ENCODE assay signal across 11 cellular contexts in the genomic region with DNA sequence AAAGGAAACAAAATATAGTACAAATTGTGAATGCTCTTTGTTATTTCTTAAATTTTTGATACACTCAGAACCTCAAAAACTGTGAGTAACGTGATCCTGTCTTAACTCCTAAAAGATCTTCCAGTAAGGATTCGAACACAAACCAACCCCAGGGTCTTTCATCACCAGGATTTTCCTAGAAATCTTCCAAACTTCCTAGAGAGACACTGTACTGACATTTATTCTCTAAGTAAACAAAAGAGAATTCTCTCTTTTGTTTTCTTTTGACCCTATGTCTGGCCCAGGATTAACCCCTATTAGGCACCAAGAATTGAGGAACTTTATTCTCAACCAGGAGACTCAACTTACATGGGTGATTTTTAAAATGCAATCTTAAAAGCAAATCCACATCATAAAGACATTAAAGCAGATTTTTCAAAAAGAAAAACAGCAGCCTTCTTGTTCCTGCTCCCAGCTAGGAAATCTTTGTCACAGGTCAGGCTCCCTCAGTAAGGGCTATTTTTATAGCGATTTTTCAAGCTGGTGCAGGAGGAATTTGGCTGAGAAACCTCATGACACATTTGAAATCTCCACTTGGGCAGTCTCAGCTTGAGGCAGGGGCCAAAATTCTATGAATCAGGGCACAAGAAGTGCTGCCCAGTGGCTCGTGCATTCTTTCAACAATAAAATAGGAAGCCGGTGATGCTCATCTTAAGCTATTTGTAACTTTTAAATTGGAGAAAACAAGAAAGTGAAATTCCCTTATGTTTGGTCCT. TPM values are rescaled to one million over a fixed set of nuclear protein-coding genes. Genes with fewer than 3 reads are reported as not detected.
A peak's percentile ranks its signal among the peaks of the same experiment; 100 is the strongest.
DNase-seq lines count a peak whose midpoint lies in the region; ATAC-seq and TF ChIP-seq lines count a peak whose summit lies in the region.
"Had no signal": no experiment of that assay in that cellular context is flagged by ENCODE, and none has a peak within 500 bp of the region (broad histone marks: within the 10 kb centered on the region; RNA-seq: fewer than 3 reads in every experiment).

No MANE protein-coding gene starts in this region.

- H3K27me3 ChIP-seq in OCI-LY3 (ENCODE audit: low read depth, low read length): 0 out of 2 replicates have a peak, but pooled peaks cover 6% of the 10 kb centered on the region
- H3K27me3 ChIP-seq: spleen had no signal

- H3K4me2 ChIP-seq in OCI-LY3 (ENCODE audit: low read length): peak overlapping the region; percentile 89

- no peaks in the 10 kb centered on the region for H4K20me1 ChIP-seq in OCI-LY3 (ENCODE audit: insufficient read depth, low read length)

- peaks cover 3% of the 10 kb centered on the region; the same call in 1 of the 2 replicates for H3K79me2 ChIP-seq in OCI-LY3 (ENCODE audit: low read length)

- H3K4me3 ChIP-seq in OCI-LY3 (ENCODE audit: low read length): no peak overlapping the region
- H3K4me3 ChIP-seq: spleen had no signal

- ATAC-seq in GM19324 (IDR thresholded peaks at IDR 0.05; ENCODE audit: low FRiP score, unreplicated experiment) (no peak), GM19328 (IDR thresholded peaks at IDR 0.05; ENCODE audit: unreplicated experiment) (no peak), HG03095 (IDR thresholded peaks at IDR 0.05; ENCODE audit: unreplicated experiment) (no peak)

- H3K4me1 ChIP-seq in OCI-LY3 (ENCODE audit: low read length): peaks cover 17% of the 10 kb centered on the region

- DNase-seq in AG08396 (ENCODE audit: low spot score) (peak; percentile 48), dermis blood vessel endothelial cell (peak; percentile 10), myocyte (ENCODE audit: low read depth) (peak; percentile 57)
- DNase-seq in stimulated activated CD4-positive, alpha-beta T cell treated with anti-CD3 and anti-CD28 coated beads, Interleukin-4, amount 100 ng/mL, for 1 hour: no peak
- DNase-seq: NCI-H524 treated with DMSO at 0.1 percent for 48 hours; spleen; stimulated activated naive CD4-positive, alpha-beta T cell had no signal

- H2AFZ ChIP-seq in OCI-LY3 (ENCODE audit: low read depth, low read length): peak overlapping the region; percentile 97

- H3K9ac ChIP-seq in OCI-LY3 (ENCODE audit: low read length): no peak overlapping the region

- no peaks in the 10 kb centered on the region for H3K9me3 ChIP-seq in OCI-LY3 (ENCODE audit: insufficient read depth, low read length)
- H3K9me3 ChIP-seq: spleen had no signal

- no peak overlapping the region for H3K27ac ChIP-seq in OCI-LY3 (ENCODE audit: low read length)

- no peak for TF ChIP-seq CTCF in OCI-LY3 (IDR thresholded peaks at IDR 0.05; ENCODE audit: low read depth, low read length)

- no peaks in the 10 kb centered on the region for H3K36me3 ChIP-seq in OCI-LY3 (replicated peaks; ENCODE audit: low read depth, low read length)
- H3K36me3 ChIP-seq: spleen had no signal

RNA-seq across cellular contexts. Expression of a gene that starts 6.2 kb away (rescaled TPM):
- total RNA-seq in dermis blood vessel endothelial cell (85.4 and 87.0 TPM in 2 replicates), myocyte (24.8 and 30.7 TPM in 2 replicates)
- 10.5 TPM for polyA plus RNA-seq in myocyte (2012)

RNA-seq across cellular contexts. Expression of a gene that starts 51.3 kb away (rescaled TPM):
- total RNA-seq in dermis blood vessel endothelial cell (4.4 and 6.5 TPM in 2 replicates), myocyte (3.9 and 4.3 TPM in 2 replicates)
- 3.5 TPM for polyA plus RNA-seq in myocyte (2012)
